10 cellular contexts compared by ENCODE assay signal in the genomic region with DNA sequence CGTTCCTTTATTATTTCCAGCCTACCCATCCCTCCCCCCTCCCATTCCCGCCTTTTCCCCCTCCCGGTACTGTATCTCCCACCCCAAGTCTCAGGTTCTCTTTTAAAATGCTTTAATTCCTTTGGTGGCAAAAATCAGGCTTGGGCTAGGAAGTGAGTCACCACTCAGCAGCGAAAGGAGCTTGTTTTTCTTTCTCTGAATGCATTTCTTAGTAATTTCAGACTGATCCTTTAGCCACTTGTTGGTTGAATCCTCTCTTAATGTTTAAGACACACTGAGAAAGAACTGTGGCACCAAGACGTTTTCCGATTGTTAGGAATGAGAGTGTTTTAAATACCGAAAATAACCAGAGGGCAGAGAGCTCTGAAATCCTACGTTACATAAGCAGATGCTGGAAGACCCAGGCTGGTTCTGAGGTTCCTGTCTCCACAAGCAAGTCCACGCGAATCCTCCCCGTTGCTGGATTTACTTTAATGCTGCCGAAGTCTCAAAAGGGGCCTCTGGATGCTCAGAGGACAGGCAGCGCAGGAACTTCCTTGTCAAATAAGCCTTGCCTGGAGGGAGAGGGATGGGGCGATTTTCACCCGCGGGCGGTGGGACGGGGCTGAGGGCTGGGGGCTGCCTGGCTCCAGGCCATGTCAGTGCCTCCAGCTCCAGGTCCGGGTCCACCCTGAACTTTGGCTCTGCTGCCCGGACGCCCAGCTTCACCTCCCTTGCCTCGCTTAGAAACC. TPM values are rescaled to one million over a fixed set of nuclear protein-coding genes. Genes with fewer than 3 reads are reported as not detected.
DNase-seq lines count a peak whose midpoint lies in the region; ATAC-seq and TF ChIP-seq lines count a peak whose summit lies in the region.
"Had no signal": no experiment of that assay in that cellular context is flagged by ENCODE, and none has a peak within 500 bp of the region (broad histone marks: within the 10 kb centered on the region; RNA-seq: fewer than 3 reads in every experiment).

No MANE protein-coding gene starts in this region.

- no peaks in the 10 kb centered on the region for H3K9me3 ChIP-seq in testis

- H3K27me3 ChIP-seq in brain microvascular endothelial cell (replicated peaks), result no peaks in the 10 kb centered on the region
- H3K27me3 ChIP-seq in layer of hippocampus (ENCODE audit: control insufficient read depth, insufficient read depth, low read length), result no peaks in the 10 kb centered on the region
- H3K27me3 ChIP-seq in testis, result no peaks in the 10 kb centered on the region

- peak; percentile 36 for ATAC-seq in activated CD8-positive, alpha-beta memory T cell treated with anti-CD3 and anti-CD28 coated beads, Interleukin-2, amount 10 ng/mL, durations not matched to agents 7 days and 5 days
- ATAC-seq in HG03565 (IDR thresholded peaks at IDR 0.05; ENCODE audit: unreplicated experiment), result no peak

- no peak for DNase-seq in activated CD8-positive, alpha-beta memory T cell treated with anti-CD3 and anti-CD28 coated beads, Interleukin-2, amount 10 ng/mL, durations not matched to agents 7 days and 5 days
- no peak for DNase-seq in activated CD8-positive, alpha-beta memory T cell treated with anti-CD3 and anti-CD28 coated beads, Interleukin-2, amount 50 U/mL, for 4 hours
- DNase-seq in brain microvascular endothelial cell, result peak; percentile 80
- DNase-seq in testis, result peak; percentile 17
- DNase-seq in T-helper 9 cell, result no peak
- no peak for DNase-seq in COR-L47 (lab: John Stamatoyannopoulos, UW)
- DNase-seq: activated B cell treated with CpG ODN at 0.5 μM for 24 hours, DND-41 had no signal

- peak overlapping the region; percentile 35 for H3K4me3 Mint-ChIP-seq in activated CD8-positive, alpha-beta memory T cell treated with anti-CD3 and anti-CD28 coated beads, Interleukin-2, amount 10 ng/mL, durations not matched to agents 7 days and 5 days
- H3K4me3 Mint-ChIP-seq: activated B cell treated with CpG ODN at 0.5 μM for 24 hours had no signal

- 0 to 2% methylated on average over 20 to 22 of the region's 22 CpGs for WGBS in testis, 2 donors

- no peak for TF ChIP-seq CTCF in brain microvascular endothelial cell (IDR thresholded peaks at IDR 0.05; ENCODE audit: low read depth, low read length, missing control alignments)
- TF ChIP-seq CTCF in testis (IDR thresholded peaks at IDR 0.05), result no peak

- H3K4me1 ChIP-seq in testis, result no peaks in the 10 kb centered on the region

- no peaks in the 10 kb centered on the region for H3K9me3 Mint-ChIP-seq in activated CD8-positive, alpha-beta memory T cell treated with anti-CD3 and anti-CD28 coated beads, Interleukin-2, amount 10 ng/mL, durations not matched to agents 7 days and 5 days (ENCODE audit: low read depth)
- H3K9me3 Mint-ChIP-seq: activated B cell treated with CpG ODN at 0.5 μM for 24 hours had no signal

- H3K36me3 ChIP-seq in brain microvascular endothelial cell (replicated peaks) (peaks cover 3% of the 10 kb centered on the region), testis (ENCODE audit: low read depth, missing control alignments) (no peaks in the 10 kb centered on the region)

- TF ChIP-seq POLR2A in testis (IDR thresholded peaks at IDR 0.05), result no peak

- intact Hi-C loops in testis (cut with DNase I; ENCODE audit: low total_unique reads), result no loop called here

- peak overlapping the region; percentile 89 for H3K27ac ChIP-seq in brain microvascular endothelial cell
- H3K27ac ChIP-seq in layer of hippocampus (ENCODE audit: low read depth, low read length), result peak overlapping the region; percentile 58
- H3K27ac ChIP-seq in testis, result peak overlapping the region; percentile 11 to 23

- H3K27me3 Mint-ChIP-seq in activated CD8-positive, alpha-beta memory T cell treated with anti-CD3 and anti-CD28 coated beads, Interleukin-2, amount 10 ng/mL, durations not matched to agents 7 days and 5 days, result peaks cover 75% of the 10 kb centered on the region

- H3K4me1 Mint-ChIP-seq in activated CD8-positive, alpha-beta memory T cell treated with anti-CD3 and anti-CD28 coated beads, Interleukin-2, amount 10 ng/mL, durations not matched to agents 7 days and 5 days, result peaks cover 12% of the 10 kb centered on the region

- no peak overlapping the region for H3K27ac Mint-ChIP-seq in activated CD8-positive, alpha-beta memory T cell treated with anti-CD3 and anti-CD28 coated beads, Interleukin-2, amount 10 ng/mL, durations not matched to agents 7 days and 5 days
- H3K27ac Mint-ChIP-seq: activated B cell treated with CpG ODN at 0.5 μM for 24 hours had no signal

- CTCF ChIA-PET in activated CD8-positive, alpha-beta memory T cell treated with anti-CD3 and anti-CD28 coated beads, Interleukin-2, amount 10 ng/mL, durations not matched to agents 7 days and 5 days (lab: Charles Lee), result no interaction called here

- H3K4me3 ChIP-seq in brain microvascular endothelial cell (ENCODE audit: low read depth, low read length) (peak overlapping the region; percentile 87), testis (peak overlapping the region; percentile 27 to 54)

- in situ Hi-C loops in brain microvascular endothelial cell (cut with HindIII; ENCODE audit: low pct_ligation_motif_present, low sequenced_read_pairs), result no loop called here

- no peaks in the 10 kb centered on the region for H3K36me3 Mint-ChIP-seq in activated CD8-positive, alpha-beta memory T cell treated with anti-CD3 and anti-CD28 coated beads, Interleukin-2, amount 10 ng/mL, durations not matched to agents 7 days and 5 days

RNA-seq across cellular contexts. Expression of a gene that starts 0.8 kb away (rescaled TPM):
- under 1 TPM in 1 of 2 experiments, not detected in 1; 0.09 TPM for total RNA-seq in activated CD8-positive, alpha-beta memory T cell treated with anti-CD3 and anti-CD28 coated beads, Interleukin-2, amount 10 ng/mL, durations not matched to agents 7 days and 5 days
- total RNA-seq in testis, result 1 to 10 TPM; 1.1 to 1.3 TPM
- 11.5 TPM for polyA plus RNA-seq in testis (ENCODE audit: insufficient read depth, low read depth, low replicate concordance)

Comparison
In these comparisons a context has a peak if more than half of its experiments do, and no peak if none do; other contexts are left out.
1. DNase-seq: peak in brain microvascular endothelial cell (single experiment) and testis (single experiment); none in activated CD8-positive, alpha-beta memory T cell treated with anti-CD3 and anti-CD28 coated beads, Interleukin-2, amount 10 ng/mL, durations not matched to agents 7 days and 5 days (single experiment), activated CD8-positive, alpha-beta memory T cell treated with anti-CD3 and anti-CD28 coated beads, Interleukin-2, amount 50 U/mL, for 4 hours (single experiment), T-helper 9 cell (single experiment) and COR-L47 (single experiment).
2. H3K27ac ChIP-seq: peak in every context shown above with its lines; median percentile 89 in brain microvascular endothelial cell; 58 in layer of hippocampus; 17 in testis.